16 cellular contexts compared by ENCODE assay signal in the genomic region with DNA sequence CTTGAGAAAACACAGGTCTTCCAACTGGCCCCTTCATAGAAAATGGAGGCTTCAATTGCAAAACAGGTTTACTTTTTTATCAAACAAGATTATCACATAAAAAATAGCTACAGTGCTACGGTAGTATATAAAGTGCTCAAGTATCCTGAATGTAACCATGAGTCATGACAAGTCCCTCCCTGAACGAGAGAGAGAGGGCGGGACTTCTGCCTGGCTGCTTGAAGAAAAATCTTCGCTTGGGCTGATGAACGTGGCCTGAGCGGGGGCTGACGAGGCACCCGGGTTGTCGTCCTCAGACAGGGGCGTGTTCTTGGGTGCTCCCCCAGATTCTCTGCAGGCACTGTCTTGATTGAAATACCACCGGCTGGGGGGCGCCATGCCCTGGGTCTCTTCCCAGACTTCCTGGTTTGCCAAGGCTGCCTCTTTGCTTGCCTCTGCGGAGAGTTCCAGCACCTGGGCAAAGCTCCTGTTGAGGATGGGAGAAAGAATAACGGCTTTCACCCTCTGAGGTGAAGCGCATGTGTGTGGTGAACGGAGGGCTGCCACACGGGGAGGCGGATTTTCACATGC. TPM values are rescaled to one million over a fixed set of nuclear protein-coding genes. Genes with fewer than 3 reads are reported as not detected.
A peak's percentile ranks its signal among the peaks of the same experiment; 100 is the strongest.
DNase-seq lines count a peak whose midpoint lies in the region; ATAC-seq and TF ChIP-seq lines count a peak whose summit lies in the region.
"Had no signal": no experiment of that assay in that cellular context is flagged by ENCODE, and none has a peak within 500 bp of the region (broad histone marks: within the 10 kb centered on the region; RNA-seq: fewer than 3 reads in every experiment).

No MANE protein-coding gene starts in this region.

- intact Hi-C loops in lower lobe of right lung (cut with DNase I) = no loop called here

- H3K27me3 Mint-ChIP-seq in activated CD4-positive, alpha-beta memory T cell treated with anti-CD3 and anti-CD28 coated beads, Interleukin-2, amount 10 ng/mL, durations not matched to agents 7 days and 5 days = no peaks in the 10 kb centered on the region
- H3K27me3 Mint-ChIP-seq: activated B cell treated with CpG ODN at 0.5 μM for 24 hours; effector memory CD8-positive, alpha-beta T cell; type B pancreatic cell had no signal

- no peaks in the 10 kb centered on the region for H3K4me1 Mint-ChIP-seq in activated CD4-positive, alpha-beta memory T cell treated with anti-CD3 and anti-CD28 coated beads, Interleukin-2, amount 10 ng/mL, durations not matched to agents 7 days and 5 days
- H3K4me1 Mint-ChIP-seq: activated B cell treated with CpG ODN at 0.5 μM for 24 hours had no signal

- ATAC-seq in lower lobe of right lung = peak; percentile 62 to 64
- ATAC-seq in GM18909 (IDR thresholded peaks at IDR 0.05; ENCODE audit: poor library complexity, unreplicated experiment) = no peak
- ATAC-seq: effector memory CD8-positive, alpha-beta T cell had no signal

- H3K36me3 Mint-ChIP-seq in activated CD4-positive, alpha-beta memory T cell treated with anti-CD3 and anti-CD28 coated beads, Interleukin-2, amount 10 ng/mL, durations not matched to agents 7 days and 5 days (ENCODE audit: low read depth) = peaks cover 44% of the 10 kb centered on the region

- in situ Hi-C loops in ACHN (cut with HindIII; ENCODE audit: low pct_ligation_motif_present, low pct_unique_long_range_greater_than_20kb, low sequenced_read_pairs) = no loop called here

- H3K9me3 ChIP-seq in lower lobe of right lung = no peaks in the 10 kb centered on the region
- H3K9me3 ChIP-seq: A549, MG63, ovary had no signal

- H3K27ac ChIP-seq in lower lobe of right lung = no peak overlapping the region
- H3K27ac ChIP-seq: A549, ovary had no signal

- DNase-seq in ACHN = peak; percentile 21
- peak; percentile 15 for DNase-seq in HT1080 (ENCODE audit: low read depth)
- peak; percentile 54 to 61 for DNase-seq in cardiac fibroblast (ENCODE audit: low read depth in 2 of 2)
- DNase-seq in lower lobe of right lung = no peak
- no peak for DNase-seq in activated CD4-positive, alpha-beta memory T cell treated with anti-CD3 and anti-CD28 coated beads, Interleukin-2, amount 10 ng/mL, durations not matched to agents 7 days and 5 days
- DNase-seq in activated gamma-delta T cell treated with Interleukin-2 at 50 U/mL for 16 hours = no peak
- no peak for DNase-seq in activated CD4-positive, alpha-beta T cell treated with anti-CD3 and anti-CD28 coated beads, Interleukin-2, amount 50 U/mL, for 1 hour
- DNase-seq: activated B cell treated with CpG ODN at 0.5 μM for 24 hours; activated T-cell treated with anti-CD3 and anti-CD28 coated beads, Interleukin-2, amount 50 U/mL, for 1 hour; DMS79 treated with DMSO at 0.1 percent for 48 hours; effector memory CD8-positive, alpha-beta T cell; MG63; ovary had no signal

- no peaks in the 10 kb centered on the region for H3K4me1 ChIP-seq in lower lobe of right lung
- H3K4me1 ChIP-seq: A549 had no signal

- no peaks in the 10 kb centered on the region for H3K27me3 ChIP-seq in lower lobe of right lung (ENCODE audit: low read depth)
- H3K27me3 ChIP-seq: MG63, ovary had no signal

- POLR2A ChIA-PET in activated CD4-positive, alpha-beta memory T cell treated with anti-CD3 and anti-CD28 coated beads, Interleukin-2, amount 10 ng/mL, durations not matched to agents 7 days and 5 days (lab: Charles Lee) = no interaction called here

- TF ChIP-seq CTCF in cardiac fibroblast (IDR thresholded peaks at IDR 0.05; ENCODE audit: low read depth, low read length) (no peak), lower lobe of right lung (IDR thresholded peaks at IDR 0.05) (no peak)

- no peaks in the 10 kb centered on the region for H3K9me3 Mint-ChIP-seq in activated CD4-positive, alpha-beta memory T cell treated with anti-CD3 and anti-CD28 coated beads, Interleukin-2, amount 10 ng/mL, durations not matched to agents 7 days and 5 days
- H3K9me3 Mint-ChIP-seq: activated B cell treated with CpG ODN at 0.5 μM for 24 hours; effector memory CD8-positive, alpha-beta T cell; type B pancreatic cell had no signal

- no peak overlapping the region for H3K27ac Mint-ChIP-seq in activated CD4-positive, alpha-beta memory T cell treated with anti-CD3 and anti-CD28 coated beads, Interleukin-2, amount 10 ng/mL, durations not matched to agents 7 days and 5 days
- H3K27ac Mint-ChIP-seq: activated B cell treated with CpG ODN at 0.5 μM for 24 hours, type B pancreatic cell had no signal

- CTCF ChIA-PET in activated CD4-positive, alpha-beta memory T cell treated with anti-CD3 and anti-CD28 coated beads, Interleukin-2, amount 10 ng/mL, durations not matched to agents 7 days and 5 days (lab: Charles Lee) = no interaction called here

- H3K4me3 Mint-ChIP-seq in activated CD4-positive, alpha-beta memory T cell treated with anti-CD3 and anti-CD28 coated beads, Interleukin-2, amount 10 ng/mL, durations not matched to agents 7 days and 5 days = no peak overlapping the region
- H3K4me3 Mint-ChIP-seq: activated B cell treated with CpG ODN at 0.5 μM for 24 hours; effector memory CD8-positive, alpha-beta T cell; type B pancreatic cell had no signal

- H3K4me3 ChIP-seq in cardiac fibroblast (replicated peaks in 1 of 2; ENCODE audit: low read depth in 2 of 2, low read length in 2 of 2) = no peak overlapping the region
- H3K4me3 ChIP-seq in lower lobe of right lung = no peak overlapping the region
- H3K4me3 ChIP-seq: A549, MG63, ovary had no signal

- H3K36me3 ChIP-seq in lower lobe of right lung = peaks cover 42% of the 10 kb centered on the region
- H3K36me3 ChIP-seq: ovary had no signal

RNA-seq across cellular contexts. Expression of a gene that starts 23.2 kb away (rescaled TPM):
- total RNA-seq in HT1080 (2014; rRNA removed; shearing (Covaris generic)) = not detected in 2 replicates
- polyA plus RNA-seq in HT1080 (2015; cell fraction: cytosol; rRNA removed) = not detected in 2 replicates
- polyA plus RNA-seq in HT1080 (2015; cell fraction: nucleus; rRNA removed) = not detected in 2 replicates
- 54.3 TPM for total RNA-seq in lower lobe of right lung
- 1 to 10 TPM; 1.2 to 1.4 TPM for total RNA-seq in activated CD4-positive, alpha-beta memory T cell treated with anti-CD3 and anti-CD28 coated beads, Interleukin-2, amount 10 ng/mL, durations not matched to agents 7 days and 5 days

RNA-seq across cellular contexts. Expression of a gene that starts 25.5 kb away (rescaled TPM):
- 10.1 and 11.1 TPM in 2 replicates for total RNA-seq in HT1080 (2014; rRNA removed; shearing (Covaris generic))
- polyA plus RNA-seq in HT1080 (2015; cell fraction: cytosol; rRNA removed) = 10.9 and 14.2 TPM in 2 replicates
- polyA plus RNA-seq in HT1080 (2015; cell fraction: nucleus; rRNA removed) = 15.8 and 21.0 TPM in 2 replicates
- total RNA-seq in lower lobe of right lung = 9.1 TPM
- total RNA-seq in activated CD4-positive, alpha-beta memory T cell treated with anti-CD3 and anti-CD28 coated beads, Interleukin-2, amount 10 ng/mL, durations not matched to agents 7 days and 5 days = 10 to 100 TPM; 37.0 to 40.6 TPM

RNA-seq across cellular contexts. Expression of a gene that starts 25.8 kb away (rescaled TPM):
- total RNA-seq in HT1080 (2014; rRNA removed; shearing (Covaris generic)) = 29.3 and 30.8 TPM in 2 replicates
- polyA plus RNA-seq in HT1080 (2015; cell fraction: cytosol; rRNA removed) = 20.3 and 21.4 TPM in 2 replicates
- 78.0 and 82.3 TPM in 2 replicates for polyA plus RNA-seq in HT1080 (2015; cell fraction: nucleus; rRNA removed)
- total RNA-seq in lower lobe of right lung = 205 TPM
- 100 to 1,000 TPM; 190 to 203 TPM for total RNA-seq in activated CD4-positive, alpha-beta memory T cell treated with anti-CD3 and anti-CD28 coated beads, Interleukin-2, amount 10 ng/mL, durations not matched to agents 7 days and 5 days

Comparison
In these comparisons a context has a peak if more than half of its experiments do, and no peak if none do; other contexts are left out.
1. DNase-seq: peak in ACHN (single experiment), HT1080 (single experiment) and cardiac fibroblast (2 of 2); none in lower lobe of right lung (single experiment), activated CD4-positive, alpha-beta memory T cell treated with anti-CD3 and anti-CD28 coated beads, Interleukin-2, amount 10 ng/mL, durations not matched to agents 7 days and 5 days (single experiment), activated gamma-delta T cell treated with Interleukin-2 at 50 U/mL for 16 hours (single experiment) and activated CD4-positive, alpha-beta T cell treated with anti-CD3 and anti-CD28 coated beads, Interleukin-2, amount 50 U/mL, for 1 hour (single experiment).
2. RNA of a gene that starts 23.2 kb away (total RNA-seq): 54.3 TPM in lower lobe of right lung (single experiment); 1.2 to 1.4 TPM in activated CD4-positive, alpha-beta memory T cell treated with anti-CD3 and anti-CD28 coated beads, Interleukin-2, amount 10 ng/mL, durations not matched to agents 7 days and 5 days and not detected in HT1080; every median in the first group is over 10 times any median in the second.